In the genomic region with DNA sequence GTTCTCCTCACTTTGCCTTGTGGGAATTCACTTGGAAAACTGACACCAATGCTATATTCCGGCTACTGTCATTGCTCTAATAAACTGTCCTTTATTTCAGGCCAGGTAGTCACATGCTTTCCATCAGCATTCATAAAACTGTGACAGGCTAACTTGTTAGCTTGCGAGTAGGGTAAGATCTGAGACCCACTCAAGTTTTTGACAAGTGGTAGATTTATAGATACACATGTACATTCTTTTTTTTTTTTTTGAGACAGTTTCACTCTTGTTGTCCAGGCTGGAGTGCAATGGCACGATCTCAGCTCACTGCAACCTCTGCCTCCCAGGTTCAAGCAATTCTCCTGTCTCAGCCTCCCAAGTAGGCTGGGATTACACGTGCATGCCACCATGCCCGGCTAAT, we compare ENCODE assay signal across 4 cellular contexts. TPM values are rescaled to one million over a fixed set of nuclear protein-coding genes. Genes with fewer than 3 reads are reported as not detected.
DNase-seq lines count a peak whose midpoint lies in the region; TF ChIP-seq lines count a peak whose summit lies in the region.
"Not testable (repeated sequence)": the region's sequence is repeated elsewhere in the genome, so short reads cannot be mapped to it uniquely, and the experiment has no call there.
"Had no signal": no experiment of that assay in that cellular context is flagged by ENCODE, and none has a peak within 500 bp of the region (broad histone marks: within the 10 kb centered on the region; RNA-seq: fewer than 3 reads in every experiment).

No MANE protein-coding gene starts in this region.

- H4K20me1 ChIP-seq in KMS-11 (ENCODE audit: insufficient read depth), result not testable (repeated sequence)

- intact Hi-C loops in activated T-helper 1 cell treated with anti-CD3 and anti-CD28 coated beads, Interleukin-12 subunit alpha, Interleukin-12 subunit beta, Interleukin-2, Interleukin-4 antibody, amounts not matched to agents 30 ng/mL and 10 ng/mL and 1 ng/mL, durations not matched to agents 14 hours and 24 hours and 36 hours (cut with micrococcal nuclease), result loop anchor here (2.0 to 10.0 kb wide), 5 partner anchors 57 to 827 kb away; a partner anchor contains a TSS

- not testable (repeated sequence) for H3K9ac ChIP-seq in KMS-11

- not testable (repeated sequence) for H2AFZ ChIP-seq in KMS-11 (ENCODE audit: low read depth)

- TF ChIP-seq CTCF in KMS-11 (conservative IDR thresholded peaks at IDR 0.05; ENCODE audit: low read depth, low read length), result not testable (repeated sequence)

- peaks cover 20% of the 10 kb centered on the region for H3K36me3 Mint-ChIP-seq in activated T-helper 1 cell treated with anti-CD3 and anti-CD28 coated beads, Interleukin-12 subunit alpha, Interleukin-12 subunit beta, Interleukin-2, Interleukin-4 antibody, amounts not matched to agents 30 ng/mL and 10 ng/mL and 1 ng/mL, durations not matched to agents 14 hours and 24 hours and 36 hours (ENCODE audit: low read depth)
- H3K36me3 Mint-ChIP-seq in immature natural killer cell, result peaks cover 5 to 14% (median 7%) of the 10 kb centered on the region in 3 donors

- H3K4me2 ChIP-seq in KMS-11, result peak overlapping the region; percentile 90; the same call in 1 of the 2 replicates

- peaks cover 41% of the 10 kb centered on the region for H3K79me2 ChIP-seq in KMS-11 (ENCODE audit: insufficient read depth, low read depth)

- not testable (repeated sequence) for H3K27me3 ChIP-seq in KMS-11 (ENCODE audit: insufficient read depth, low read depth)

- H3K27me3 Mint-ChIP-seq in activated T-helper 1 cell treated with anti-CD3 and anti-CD28 coated beads, Interleukin-12 subunit alpha, Interleukin-12 subunit beta, Interleukin-2, Interleukin-4 antibody, amounts not matched to agents 30 ng/mL and 10 ng/mL and 1 ng/mL, durations not matched to agents 14 hours and 24 hours and 36 hours (ENCODE audit: insufficient read depth), result not testable (repeated sequence)
- peaks cover 5 to 11% (median 6%) of the 10 kb centered on the region in 3 donors for H3K27me3 Mint-ChIP-seq in immature natural killer cell (ENCODE audit: low read depth in 3 of 3)

- H3K4me3 Mint-ChIP-seq in activated T-helper 1 cell treated with anti-CD3 and anti-CD28 coated beads, Interleukin-12 subunit alpha, Interleukin-12 subunit beta, Interleukin-2, Interleukin-4 antibody, amounts not matched to agents 30 ng/mL and 10 ng/mL and 1 ng/mL, durations not matched to agents 14 hours and 24 hours and 36 hours, result peak overlapping the region; percentile 96
- H3K4me3 Mint-ChIP-seq in immature natural killer cell, result peak overlapping the region in 4 of 5 donors; percentile 93 to 98 (median 96)

- not testable (repeated sequence) for H3K27ac ChIP-seq in KMS-11

- DNase-seq in activated T-helper 1 cell treated with anti-CD3 and anti-CD28 coated beads, Interleukin-12 subunit alpha, Interleukin-12 subunit beta, Interleukin-2, Interleukin-4 antibody, amounts not matched to agents 30 ng/mL and 10 ng/mL and 1 ng/mL, durations not matched to agents 14 hours and 24 hours and 36 hours (ENCODE audit: low spot score); immature natural killer cell: not testable (repeated sequence)

- H3K36me3 ChIP-seq in KMS-11 (ENCODE audit: insufficient read depth), result not testable (repeated sequence)

- not testable (repeated sequence) for H3K9me3 Mint-ChIP-seq in activated T-helper 1 cell treated with anti-CD3 and anti-CD28 coated beads, Interleukin-12 subunit alpha, Interleukin-12 subunit beta, Interleukin-2, Interleukin-4 antibody, amounts not matched to agents 30 ng/mL and 10 ng/mL and 1 ng/mL, durations not matched to agents 14 hours and 24 hours and 36 hours; immature natural killer cell

- H3K4me1 ChIP-seq in KMS-11 (ENCODE audit: low read depth, poor library complexity, severe bottlenecking), result peaks cover 22% of the 10 kb centered on the region

- H3K4me1 Mint-ChIP-seq in activated T-helper 1 cell treated with anti-CD3 and anti-CD28 coated beads, Interleukin-12 subunit alpha, Interleukin-12 subunit beta, Interleukin-2, Interleukin-4 antibody, amounts not matched to agents 30 ng/mL and 10 ng/mL and 1 ng/mL, durations not matched to agents 14 hours and 24 hours and 36 hours (ENCODE audit: low read depth), result peaks cover 14% of the 10 kb centered on the region
- H3K4me1 Mint-ChIP-seq in immature natural killer cell, result peaks cover 22 to 33% of the 10 kb centered on the region in 2 donors

- H3K27ac Mint-ChIP-seq in activated T-helper 1 cell treated with anti-CD3 and anti-CD28 coated beads, Interleukin-12 subunit alpha, Interleukin-12 subunit beta, Interleukin-2, Interleukin-4 antibody, amounts not matched to agents 30 ng/mL and 10 ng/mL and 1 ng/mL, durations not matched to agents 14 hours and 24 hours and 36 hours, result peak overlapping the region; percentile 40
- peak overlapping the region in 2 of 6 donors; percentile 23 to 95 for H3K27ac Mint-ChIP-seq in immature natural killer cell

- H3K4me3 ChIP-seq in KMS-11 (IDR thresholded peaks at IDR 0.05; ENCODE audit: insufficient read depth, low read depth, low read length), result not testable (repeated sequence)

RNA-seq across cellular contexts. Expression of a gene that starts 1.7 kb away (rescaled TPM):
- total RNA-seq in activated T-helper 1 cell treated with anti-CD3 and anti-CD28 coated beads, Interleukin-12 subunit alpha, Interleukin-12 subunit beta, Interleukin-2, Interleukin-4 antibody, amounts not matched to agents 30 ng/mL and 10 ng/mL and 1 ng/mL, durations not matched to agents 14 hours and 24 hours and 36 hours, result 90.2 and 93.1 TPM in 2 replicates
- polyA plus RNA-seq in immature natural killer cell, result 10 to 100 TPM; 65.5 to 93.8 (median 68.2) TPM

RNA-seq across cellular contexts. Expression of a gene that starts 5.9 kb away (rescaled TPM):
- total RNA-seq in activated T-helper 1 cell treated with anti-CD3 and anti-CD28 coated beads, Interleukin-12 subunit alpha, Interleukin-12 subunit beta, Interleukin-2, Interleukin-4 antibody, amounts not matched to agents 30 ng/mL and 10 ng/mL and 1 ng/mL, durations not matched to agents 14 hours and 24 hours and 36 hours, result 36.3 and 36.7 TPM in 2 replicates
- 10 to 100 TPM; 11.5 to 27.9 (median 25.1) TPM for polyA plus RNA-seq in immature natural killer cell

RNA-seq across cellular contexts. Expression of a gene that starts 15.2 kb away (rescaled TPM):
- 7.0 and 8.9 TPM in 2 replicates for total RNA-seq in activated T-helper 1 cell treated with anti-CD3 and anti-CD28 coated beads, Interleukin-12 subunit alpha, Interleukin-12 subunit beta, Interleukin-2, Interleukin-4 antibody, amounts not matched to agents 30 ng/mL and 10 ng/mL and 1 ng/mL, durations not matched to agents 14 hours and 24 hours and 36 hours
- polyA plus RNA-seq in immature natural killer cell, result 10 to 100 TPM; 12.0 to 27.8 (median 14.8) TPM

RNA-seq across cellular contexts. Expression of a gene that starts 22.2 kb away (rescaled TPM):
- total RNA-seq in activated T-helper 1 cell treated with anti-CD3 and anti-CD28 coated beads, Interleukin-12 subunit alpha, Interleukin-12 subunit beta, Interleukin-2, Interleukin-4 antibody, amounts not matched to agents 30 ng/mL and 10 ng/mL and 1 ng/mL, durations not matched to agents 14 hours and 24 hours and 36 hours, result 111 and 116 TPM in 2 replicates
- polyA plus RNA-seq in immature natural killer cell, result 100 to 1,000 TPM; 224 to 326 (median 256) TPM

RNA-seq across cellular contexts. Expression of a gene that starts 33.5 kb away (rescaled TPM):
- 31.7 and 40.0 TPM in 2 replicates for total RNA-seq in activated T-helper 1 cell treated with anti-CD3 and anti-CD28 coated beads, Interleukin-12 subunit alpha, Interleukin-12 subunit beta, Interleukin-2, Interleukin-4 antibody, amounts not matched to agents 30 ng/mL and 10 ng/mL and 1 ng/mL, durations not matched to agents 14 hours and 24 hours and 36 hours
- polyA plus RNA-seq in immature natural killer cell, result 100 to 1,000 TPM; 154 to 219 (median 201) TPM
- total RNA-seq: HT1080 had no signal
